In the genomic region with DNA sequence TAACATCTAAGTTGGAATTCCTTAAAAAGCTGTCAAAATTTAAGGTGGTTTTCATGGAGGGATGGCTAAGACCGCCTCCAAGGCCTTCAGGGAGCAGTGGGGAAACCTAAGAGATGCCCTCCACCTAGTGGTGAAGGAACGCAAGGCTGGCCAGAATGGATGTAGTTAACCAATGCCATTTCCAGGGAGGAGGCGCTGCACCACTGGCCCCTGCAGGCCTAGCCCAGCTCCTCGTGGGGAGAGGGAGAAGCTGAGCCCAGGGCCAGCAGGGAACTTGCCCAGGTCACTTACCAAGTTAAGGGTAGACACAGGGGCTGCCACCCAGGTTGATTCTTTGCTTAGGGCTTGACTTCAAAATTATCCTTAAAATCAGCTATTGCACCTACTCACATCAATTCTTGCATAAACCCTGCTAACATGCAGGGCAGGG, we compare ENCODE assay signal across 8 cellular contexts. TPM values are rescaled to one million over a fixed set of nuclear protein-coding genes. Genes with fewer than 3 reads are reported as not detected.
DNase-seq lines count a peak whose midpoint lies in the region; ATAC-seq and TF ChIP-seq lines count a peak whose summit lies in the region.

No MANE protein-coding gene starts in this region.

- no peaks in the 10 kb centered on the region for H3K4me1 ChIP-seq in Panc1 (ENCODE audit: control insufficient read depth, insufficient read depth, low read length)
- no peaks in the 10 kb centered on the region for H3K4me1 ChIP-seq in tibial artery

- H3K27ac ChIP-seq in Panc1 (ENCODE audit: low read length) (no peak overlapping the region), tibial artery (no peak overlapping the region)

- H3K27ac Mint-ChIP-seq in activated T-cell treated with anti-CD3 and anti-CD28 coated beads, Interleukin-2, amount 50 U/mL, for 72 hours = no peak overlapping the region

- TF ChIP-seq EP300 in Ishikawa (IDR thresholded peaks at IDR 0.05; ENCODE audit: borderline replicate concordance) = no peak

- DNase-seq in ELF-1 (ENCODE audit: low read depth, low spot score) (peak; percentile 92), Panc1 (ENCODE audit: low read depth, low spot score) (peak; percentile 73), fibroblast of peridontal ligament (ENCODE audit: extremely low read depth) (peak; percentile 73), occipital lobe (lab: John Stamatoyannopoulos, UW) (peak; percentile 44), tibial artery (peak; percentile 74 to 76)
- peak; percentile 81 for DNase-seq in activated T-cell treated with anti-CD3 and anti-CD28 coated beads, Interleukin-2, amount 50 U/mL, for 72 hours

- in situ Hi-C loops in Panc1 (cut with HindIII; ENCODE audit: low pct_unique_long_range_greater_than_20kb, low sequenced_read_pairs) = no loop called here

- TF ChIP-seq CTCF in Panc1 (IDR thresholded peaks at IDR 0.05) (peak; percentile 98), tibial artery (IDR thresholded peaks at IDR 0.05) (peak; percentile 48 to 52)

- no TSS peak for BruUV-seq in Panc1 (replicated peaks; lab: Mats Ljungman, UMichigan)

- intact Hi-C loops in Panc1 (cut with micrococcal nuclease; ENCODE audit: unreplicated experiment) = loop anchor here (2.0 kb wide), 3 partner anchors 213 to 325 kb away; partner anchors contain the start of gene ZPBP
- intact Hi-C loops in tibial artery (cut with DNase I; ENCODE audit: low total_unique reads) = no loop called here

- no peaks in the 10 kb centered on the region for H3K36me3 Mint-ChIP-seq in activated T-cell treated with anti-CD3 and anti-CD28 coated beads, Interleukin-2, amount 50 U/mL, for 72 hours (ENCODE audit: insufficient read depth in 2 of 2)

- H3K9me3 Mint-ChIP-seq in activated T-cell treated with anti-CD3 and anti-CD28 coated beads, Interleukin-2, amount 50 U/mL, for 72 hours = no peaks in the 10 kb centered on the region

- H3K27me3 Mint-ChIP-seq in activated T-cell treated with anti-CD3 and anti-CD28 coated beads, Interleukin-2, amount 50 U/mL, for 72 hours (ENCODE audit: low read depth) = no peaks in the 10 kb centered on the region

- ATAC-seq in GM21737 (IDR thresholded peaks at IDR 0.05; ENCODE audit: unreplicated experiment) (peak; percentile 84), Panc1 (peak; percentile 100)
- peak; percentile 79 to 89 for ATAC-seq in activated T-cell treated with anti-CD3 and anti-CD28 coated beads, Interleukin-2, amount 50 U/mL, for 72 hours (replicated peaks in 1 of 2)

- peak; percentile 89 for TF ChIP-seq RAD21 in Ishikawa (IDR thresholded peaks at IDR 0.05; ENCODE audit: low read depth)

- POLR2A ChIA-PET in Panc1 (lab: Charles Lee) = no interaction called here

- H3K27me3 ChIP-seq in Panc1 (ENCODE audit: control insufficient read depth, insufficient read depth, low read length) (no peaks in the 10 kb centered on the region), tibial artery (no peaks in the 10 kb centered on the region)

- H3K9me3 ChIP-seq in Panc1 (ENCODE audit: control insufficient read depth, insufficient read depth, low read depth, low read length) (no peaks in the 10 kb centered on the region), tibial artery (no peaks in the 10 kb centered on the region)

- CTCF ChIA-PET in Panc1 (lab: Charles Lee) = interaction anchor here (0.8 to 2.2 kb wide), 5 partner anchors 11 to 743 kb away, joined by 3 to 23 read pairs (median 5); no protein-coding TSS in a partner anchor

- H3K4me3 ChIP-seq in Panc1 (ENCODE audit: low read depth in 2 of 2, low read length in 2 of 2) = no peak overlapping the region
- no peak overlapping the region for H3K4me3 ChIP-seq in tibial artery

- no peak overlapping the region for H3K4me3 Mint-ChIP-seq in activated T-cell treated with anti-CD3 and anti-CD28 coated beads, Interleukin-2, amount 50 U/mL, for 72 hours

- no peaks in the 10 kb centered on the region for H3K36me3 ChIP-seq in Panc1 (ENCODE audit: control insufficient read depth, insufficient read depth, low read length)
- no peaks in the 10 kb centered on the region for H3K36me3 ChIP-seq in tibial artery

- H3K4me1 Mint-ChIP-seq in activated T-cell treated with anti-CD3 and anti-CD28 coated beads, Interleukin-2, amount 50 U/mL, for 72 hours (ENCODE audit: low read depth) = peaks cover 44% of the 10 kb centered on the region

TF ChIP-seq in Ishikawa, 13 proteins besides CTCF, POLR2A, EP300 and RAD21:
- TF ChIP-seq CEBPB (IDR thresholded peaks at IDR 0.05) (no peak), FOXM1 (IDR thresholded peaks at IDR 0.05; ENCODE audit: borderline replicate concordance, low read depth) (no peak), TCF12 (IDR thresholded peaks at IDR 0.05; ENCODE audit: low read depth) (no peak), EGR1 (IDR thresholded peaks at IDR 0.05) (no peak), TEAD4 (IDR thresholded peaks at IDR 0.05) (no peak), YY1 (IDR thresholded peaks at IDR 0.05; ENCODE audit: low read depth) (no peak), NFIC (IDR thresholded peaks at IDR 0.05) (no peak), USF1 (IDR thresholded peaks at IDR 0.05) (no peak), CREB1 (IDR thresholded peaks at IDR 0.05; ENCODE audit: low read depth) (no peak), MAX (IDR thresholded peaks at IDR 0.05) (no peak), TAF1 (IDR thresholded peaks at IDR 0.05; ENCODE audit: low read depth) (no peak), ZBTB7A (IDR thresholded peaks at IDR 0.05; ENCODE audit: low read depth) (no peak)
- TF ChIP-seq, protein P1, sequence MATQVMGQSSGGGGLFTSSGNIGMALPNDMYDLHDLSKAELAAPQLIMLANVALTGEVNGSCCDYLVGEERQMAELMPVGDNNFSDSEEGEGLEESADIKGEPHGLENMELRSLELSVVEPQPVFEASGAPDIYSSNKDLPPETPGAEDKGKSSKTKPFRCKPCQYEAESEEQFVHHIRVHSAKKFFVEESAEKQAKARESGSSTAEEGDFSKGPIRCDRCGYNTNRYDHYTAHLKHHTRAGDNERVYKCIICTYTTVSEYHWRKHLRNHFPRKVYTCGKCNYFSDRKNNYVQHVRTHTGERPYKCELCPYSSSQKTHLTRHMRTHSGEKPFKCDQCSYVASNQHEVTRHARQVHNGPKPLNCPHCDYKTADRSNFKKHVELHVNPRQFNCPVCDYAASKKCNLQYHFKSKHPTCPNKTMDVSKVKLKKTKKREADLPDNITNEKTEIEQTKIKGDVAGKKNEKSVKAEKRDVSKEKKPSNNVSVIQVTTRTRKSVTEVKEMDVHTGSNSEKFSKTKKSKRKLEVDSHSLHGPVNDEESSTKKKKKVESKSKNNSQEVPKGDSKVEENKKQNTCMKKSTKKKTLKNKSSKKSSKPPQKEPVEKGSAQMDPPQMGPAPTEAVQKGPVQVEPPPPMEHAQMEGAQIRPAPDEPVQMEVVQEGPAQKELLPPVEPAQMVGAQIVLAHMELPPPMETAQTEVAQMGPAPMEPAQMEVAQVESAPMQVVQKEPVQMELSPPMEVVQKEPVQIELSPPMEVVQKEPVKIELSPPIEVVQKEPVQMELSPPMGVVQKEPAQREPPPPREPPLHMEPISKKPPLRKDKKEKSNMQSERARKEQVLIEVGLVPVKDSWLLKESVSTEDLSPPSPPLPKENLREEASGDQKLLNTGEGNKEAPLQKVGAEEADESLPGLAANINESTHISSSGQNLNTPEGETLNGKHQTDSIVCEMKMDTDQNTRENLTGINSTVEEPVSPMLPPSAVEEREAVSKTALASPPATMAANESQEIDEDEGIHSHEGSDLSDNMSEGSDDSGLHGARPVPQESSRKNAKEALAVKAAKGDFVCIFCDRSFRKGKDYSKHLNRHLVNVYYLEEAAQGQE (IDR thresholded peaks at IDR 0.05; ENCODE audit: low read depth) = no peak

RNA-seq across cellular contexts. Expression of gene FIGNL1, which starts 32.0 kb away (rescaled TPM):
- total RNA-seq in Panc1 (2021; ENCODE audit: unreplicated experiment) (28.0 TPM), occipital lobe (47.7 TPM)
- polyA plus RNA-seq in Panc1 (2012; ENCODE audit: insufficient read length) = 5.9 TPM
- 10 to 100 TPM; 47.7 to 54.5 TPM for total RNA-seq in activated T-cell treated with anti-CD3 and anti-CD28 coated beads, Interleukin-2, amount 50 U/mL, for 72 hours
